Comparison of ENCODE assay signal across 9 cellular contexts in genomic region chr2:28274911-28275685, GRCh38.
A peak's percentile ranks its signal among the peaks of the same experiment; 100 is the strongest.
DNase-seq lines count a peak whose midpoint lies in the region; ATAC-seq, FAIRE-seq and TF ChIP-seq lines count a peak whose summit lies in the region.
"Had no signal": no experiment of that assay in that cellular context is flagged by ENCODE, and none has a peak within 500 bp of the region (broad histone marks: within the 10 kb centered on the region; RNA-seq: fewer than 3 reads in every experiment).

No MANE protein-coding gene starts in this region.

- intact Hi-C loops in activated naive CD4-positive, alpha-beta T cell treated with anti-CD3 and anti-CD28 coated beads for 36 hours (cut with micrococcal nuclease): loop anchor here (5.0 kb wide), 2 partner anchors 172 to 318 kb away; no protein-coding TSS in a partner anchor

- H3K4me3 ChIP-seq in foreskin fibroblast (ENCODE audit: low read depth in 1 of 2, low read length in 2 of 2) (no peak overlapping the region), smooth muscle cell (no peak overlapping the region)

- no peak for ATAC-seq in HG03469 (IDR thresholded peaks at IDR 0.05; ENCODE audit: unreplicated experiment)

- no peak overlapping the region for H3K4me3 Mint-ChIP-seq in activated naive CD4-positive, alpha-beta T cell treated with anti-CD3 and anti-CD28 coated beads for 36 hours

- WGBS in smooth muscle cell (ENCODE audit: low lambda C conversion rate): 16% methylated on average over 11 of the region's 11 CpGs

- CTCF ChIA-PET in activated naive CD4-positive, alpha-beta T cell treated with anti-CD3 and anti-CD28 coated beads for 36 hours (lab: Charles Lee): interaction anchor here (1.1 kb wide), 1 partner anchor 389 kb away, joined by 3 read pairs; no protein-coding TSS in a partner anchor

- no peaks in the 10 kb centered on the region for H3K27me3 ChIP-seq in smooth muscle cell (ENCODE audit: low read depth)

- peak; percentile 89 for FAIRE-seq in H54 (lab: Jason Lieb, UNC)

- in situ Hi-C loops in SK-MEL-5 (cut with HindIII; ENCODE audit: low pct_unique_long_range_greater_than_20kb, low sequenced_read_pairs): no loop called here

- no peaks in the 10 kb centered on the region for H3K27me3 Mint-ChIP-seq in activated naive CD4-positive, alpha-beta T cell treated with anti-CD3 and anti-CD28 coated beads for 36 hours (ENCODE audit: low read depth)

- peaks cover 38% of the 10 kb centered on the region for H3K4me1 Mint-ChIP-seq in activated naive CD4-positive, alpha-beta T cell treated with anti-CD3 and anti-CD28 coated beads for 36 hours (ENCODE audit: low read depth)

- no peaks in the 10 kb centered on the region for H3K79me2 ChIP-seq in smooth muscle cell (ENCODE audit: low read depth)

- H3K36me3 ChIP-seq in smooth muscle cell (ENCODE audit: low read depth): no peaks in the 10 kb centered on the region

- H3F3A ChIP-seq in smooth muscle cell (ENCODE audit: low read depth): peaks cover 14% of the 10 kb centered on the region

- no peaks in the 10 kb centered on the region for H3K9me3 Mint-ChIP-seq in activated naive CD4-positive, alpha-beta T cell treated with anti-CD3 and anti-CD28 coated beads for 36 hours

- no peaks in the 10 kb centered on the region for H3K9me3 ChIP-seq in smooth muscle cell (replicated peaks; ENCODE audit: low read depth)

- H3K27ac Mint-ChIP-seq in activated naive CD4-positive, alpha-beta T cell treated with anti-CD3 and anti-CD28 coated beads for 36 hours: no peak overlapping the region

- DNase-seq in H54 (ENCODE audit: insufficient read length, low spot score): peak; percentile 47
- peak; percentile 17 for DNase-seq in SK-MEL-5 (ENCODE audit: low read depth, low spot score)
- peak; percentile 83 to 85 for DNase-seq in foreskin fibroblast
- no peak for DNase-seq in smooth muscle cell (lab: John Stamatoyannopoulos, UW; ENCODE audit: unreplicated experiment)
- no peak for DNase-seq in activated naive CD4-positive, alpha-beta T cell treated with anti-CD3 and anti-CD28 coated beads for 36 hours
- no peak for DNase-seq in globus pallidus (ENCODE audit: low spot score)
- no peak for DNase-seq in middle frontal gyrus (ENCODE audit: extremely low spot score, low spot score)
- DNase-seq: NCI-H524 had no signal

- no peak for TF ChIP-seq POLR2A in H54 (IDR thresholded peaks at IDR 0.05; ENCODE audit: low read depth, low read length)

- peaks cover 11% of the 10 kb centered on the region for H3K36me3 Mint-ChIP-seq in activated naive CD4-positive, alpha-beta T cell treated with anti-CD3 and anti-CD28 coated beads for 36 hours (ENCODE audit: low read depth)

- H3K4me1 ChIP-seq in smooth muscle cell (ENCODE audit: low read depth): peaks cover 16% of the 10 kb centered on the region

- H4K20me1 ChIP-seq in smooth muscle cell (ENCODE audit: low read depth): no peaks in the 10 kb centered on the region

- no peak for TF ChIP-seq CTCF in foreskin fibroblast (IDR thresholded peaks at IDR 0.05; ENCODE audit: low read depth, low read length)
- no peak for TF ChIP-seq CTCF in smooth muscle cell (IDR thresholded peaks at IDR 0.05; ENCODE audit: borderline replicate concordance, insufficient read depth, poor library complexity, severe bottlenecking)

- no peak overlapping the region for H2AFZ ChIP-seq in smooth muscle cell (ENCODE audit: low read depth)

- H3K9ac ChIP-seq in smooth muscle cell (ENCODE audit: low read depth): peak overlapping the region; percentile 71

- H3K27ac ChIP-seq in smooth muscle cell (ENCODE audit: low read depth): peak overlapping the region; percentile 96

- peak overlapping the region; percentile 65 for H3K4me2 ChIP-seq in smooth muscle cell

Comparison
In these comparisons a context has a peak if more than half of its experiments do, and no peak if none do; other contexts are left out.
1. DNase-seq: peak in H54 (single experiment), SK-MEL-5 (single experiment) and foreskin fibroblast (2 of 2); none in smooth muscle cell (single experiment), activated naive CD4-positive, alpha-beta T cell treated with anti-CD3 and anti-CD28 coated beads for 36 hours (single experiment), globus pallidus (single experiment) and middle frontal gyrus (single experiment).